In the genomic region with DNA sequence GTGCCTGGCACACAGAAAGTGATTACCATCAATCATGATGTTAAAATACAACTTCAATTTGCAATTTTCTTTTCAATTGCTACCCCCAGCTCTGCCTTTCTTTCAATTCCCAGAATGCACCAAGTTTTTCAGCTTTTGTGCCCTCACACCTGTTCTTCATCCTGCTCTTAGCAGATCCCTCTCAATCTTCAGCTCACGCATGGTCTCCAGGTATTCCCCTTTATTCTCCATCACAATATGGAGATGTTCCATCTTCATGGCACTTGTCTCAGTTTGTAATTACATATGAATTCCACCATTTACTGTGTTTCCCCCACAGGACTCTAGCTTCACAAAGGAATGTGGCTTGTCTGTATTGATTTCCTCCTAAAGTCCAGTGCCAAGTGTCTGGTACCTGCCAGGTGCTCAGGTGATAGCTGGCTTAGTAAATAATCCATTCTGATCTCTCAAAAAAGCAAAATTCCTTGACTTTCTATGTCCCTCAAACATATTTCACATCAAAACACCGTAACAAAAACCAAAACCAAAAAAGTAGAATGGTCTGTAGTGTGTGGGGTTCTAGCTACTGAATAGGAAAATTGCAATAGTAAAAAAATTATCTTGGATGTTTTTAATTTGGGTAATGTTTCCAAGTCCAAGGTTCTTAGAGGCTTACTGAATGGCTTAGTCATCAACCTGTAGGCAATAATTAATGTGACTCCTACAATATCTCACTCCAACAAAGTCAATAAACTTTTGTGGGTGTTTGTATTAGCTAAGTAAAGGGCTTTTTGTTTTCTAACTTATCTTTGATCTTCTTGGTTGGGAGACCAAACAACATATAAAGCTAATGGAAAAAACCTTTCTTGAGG, we compare ENCODE assay signal across 16 cellular contexts. TPM values are rescaled to one million over a fixed set of nuclear protein-coding genes. Genes with fewer than 3 reads are reported as not detected.
DNase-seq lines count a peak whose midpoint lies in the region; FAIRE-seq and TF ChIP-seq lines count a peak whose summit lies in the region.
"Had no signal": no experiment of that assay in that cellular context is flagged by ENCODE, and none has a peak within 500 bp of the region (broad histone marks: within the 10 kb centered on the region; RNA-seq: fewer than 3 reads in every experiment).

No MANE protein-coding gene starts in this region.

- H3K27me3 ChIP-seq in small intestine (ENCODE audit: control insufficient read depth in 2 of 2, insufficient read depth in 2 of 2, low read length in 2 of 2) (no peaks in the 10 kb centered on the region), esophagus muscularis mucosa (no peaks in the 10 kb centered on the region)

- TF ChIP-seq CTCF in HEK293 (tag by site-specific recombination; IDR thresholded peaks at IDR 0.05), result no peak
- no peak for TF ChIP-seq CTCF in esophagus muscularis mucosa (IDR thresholded peaks at IDR 0.05)

- 12 to 72% (median 32%) methylated on average over 2 of the region's 2 CpGs for WGBS in small intestine, 3 donors
- WGBS in esophagus muscularis mucosa, result 91% methylated on average over 2 of the region's 2 CpGs

- H3K4me1 ChIP-seq in HEK293 (ENCODE audit: control insufficient read depth, insufficient read depth, low read length), result peaks cover 10% of the 10 kb centered on the region
- H3K4me1 ChIP-seq in small intestine (ENCODE audit: control insufficient read depth in 2 of 2, insufficient read depth in 1 of 2, low read depth in 1 of 2, low read length in 1 of 2), result peaks cover 0 to 2% of the 10 kb centered on the region in 2 donors
- peaks cover 17 to 25% (median 17%) of the 10 kb centered on the region in 4 donors for H3K4me1 ChIP-seq in esophagus muscularis mucosa
- H3K4me1 ChIP-seq: BE2C had no signal

- H3K36me3 ChIP-seq in HEK293 (ENCODE audit: control insufficient read depth in 2 of 2, insufficient read depth in 1 of 2, low read length in 2 of 2) (no peaks in the 10 kb centered on the region), small intestine (ENCODE audit: control insufficient read depth in 2 of 2, insufficient read depth in 2 of 2, low read length in 2 of 2) (no peaks in the 10 kb centered on the region), esophagus muscularis mucosa (no peaks in the 10 kb centered on the region)
- H3K36me3 ChIP-seq: BE2C had no signal

- POLR2A ChIA-PET in HEK293 (lab: Yijun Ruan, JAX), result interaction anchor here (1.0 kb wide), 1 partner anchor 100 kb away, joined by 3 read pairs; no protein-coding TSS in a partner anchor
- POLR2A ChIA-PET in HEK293T (lab: Yijun Ruan, JAX), result no interaction called here

- DNase-seq in SW480 (ENCODE audit: low spot score), result peak; percentile 89
- DNase-seq in kidney glomerular epithelial cell (lab: John Stamatoyannopoulos, UW), result peak; percentile 65
- peak; percentile 82 for DNase-seq in small intestine
- DNase-seq in HEK293T (ENCODE audit: extremely low spot score), result no peak
- DNase-seq in esophagus muscularis mucosa (ENCODE audit: extremely low spot score), result no peak
- DNase-seq in NK-92 (lab: John Stamatoyannopoulos, UW; ENCODE audit: unreplicated experiment), result no peak
- DNase-seq: BE2C; CD8-positive, alpha-beta T cell; KG1; NCI-H1417; NCI-H1930; NCI-H2171 treated with DMSO at 0.1 percent for 48 hours; NCI-H82; SIG-M5 had no signal

- H3K4me3 ChIP-seq in HEK293 (ENCODE audit: low read depth, low read length) (no peak overlapping the region), small intestine (ENCODE audit: low read depth in 1 of 2, low read length in 2 of 2) (no peak overlapping the region), esophagus muscularis mucosa (no peak overlapping the region)

- H3K9me3 ChIP-seq in HEK293 (ENCODE audit: control insufficient read depth, insufficient read depth, low read depth, low read length), result no peaks in the 10 kb centered on the region
- no peaks in the 10 kb centered on the region for H3K9me3 ChIP-seq in small intestine (ENCODE audit: control insufficient read depth, low read depth)
- H3K9me3 ChIP-seq in esophagus muscularis mucosa, result no peaks in the 10 kb centered on the region
- H3K9me3 ChIP-seq: BE2C had no signal

- FAIRE-seq in small intestine (lab: Jason Lieb, UNC), result peak; percentile 47

- intact Hi-C loops in esophagus muscularis mucosa (cut with DNase I), result no loop called here

- CTCF ChIA-PET in HEK293 (lab: Yijun Ruan, JAX) (interaction anchor here (0.5 to 1.8 kb wide), 7 partner anchors 20 to 448 kb away, joined by 3 to 6 read pairs (median 4); no protein-coding TSS in a partner anchor), HEK293T (lab: Yijun Ruan, JAX) (interaction anchor here (0.6 kb wide), 1 partner anchor 39 kb away, joined by 3 read pairs; no protein-coding TSS in a partner anchor)

- TF ChIP-seq EP300 in esophagus muscularis mucosa (IDR thresholded peaks at IDR 0.05), result no peak

- H3K27ac ChIP-seq in HEK293 (ENCODE audit: extremely low read depth, low read depth, low read length) (no peak overlapping the region), small intestine (ENCODE audit: low read depth in 1 of 2, low read length in 1 of 2) (no peak overlapping the region), esophagus muscularis mucosa (replicated peaks in 1 of 4) (no peak overlapping the region)
- H3K27ac ChIP-seq: HL-60 had no signal

- no peak for TF ChIP-seq POLR2A in esophagus muscularis mucosa (IDR thresholded peaks at IDR 0.05; ENCODE audit: low read depth)

TF ChIP-seq in HEK293, 187 proteins besides CTCF, POLR2A, EP300 and RAD21 (continues in another document):
- TF ChIP-seq, protein P1, sequence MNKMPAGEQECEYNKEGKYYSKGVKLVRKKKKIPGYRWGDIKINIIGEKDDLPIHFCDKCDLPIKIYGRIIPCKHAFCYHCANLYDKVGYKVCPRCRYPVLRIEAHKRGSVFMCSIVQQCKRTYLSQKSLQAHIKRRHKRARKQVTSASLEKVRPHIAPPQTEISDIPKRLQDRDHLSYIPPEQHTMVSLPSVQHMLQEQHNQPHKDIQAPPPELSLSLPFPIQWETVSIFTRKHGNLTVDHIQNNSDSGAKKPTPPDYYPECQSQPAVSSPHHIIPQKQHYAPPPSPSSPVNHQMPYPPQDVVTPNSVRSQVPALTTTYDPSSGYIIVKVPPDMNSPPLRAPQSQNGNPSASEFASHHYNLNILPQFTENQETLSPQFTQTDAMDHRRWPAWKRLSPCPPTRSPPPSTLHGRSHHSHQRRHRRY (tag by site-specific recombination; IDR thresholded peaks at IDR 0.05), result no peak
- TF ChIP-seq, protein P2, sequence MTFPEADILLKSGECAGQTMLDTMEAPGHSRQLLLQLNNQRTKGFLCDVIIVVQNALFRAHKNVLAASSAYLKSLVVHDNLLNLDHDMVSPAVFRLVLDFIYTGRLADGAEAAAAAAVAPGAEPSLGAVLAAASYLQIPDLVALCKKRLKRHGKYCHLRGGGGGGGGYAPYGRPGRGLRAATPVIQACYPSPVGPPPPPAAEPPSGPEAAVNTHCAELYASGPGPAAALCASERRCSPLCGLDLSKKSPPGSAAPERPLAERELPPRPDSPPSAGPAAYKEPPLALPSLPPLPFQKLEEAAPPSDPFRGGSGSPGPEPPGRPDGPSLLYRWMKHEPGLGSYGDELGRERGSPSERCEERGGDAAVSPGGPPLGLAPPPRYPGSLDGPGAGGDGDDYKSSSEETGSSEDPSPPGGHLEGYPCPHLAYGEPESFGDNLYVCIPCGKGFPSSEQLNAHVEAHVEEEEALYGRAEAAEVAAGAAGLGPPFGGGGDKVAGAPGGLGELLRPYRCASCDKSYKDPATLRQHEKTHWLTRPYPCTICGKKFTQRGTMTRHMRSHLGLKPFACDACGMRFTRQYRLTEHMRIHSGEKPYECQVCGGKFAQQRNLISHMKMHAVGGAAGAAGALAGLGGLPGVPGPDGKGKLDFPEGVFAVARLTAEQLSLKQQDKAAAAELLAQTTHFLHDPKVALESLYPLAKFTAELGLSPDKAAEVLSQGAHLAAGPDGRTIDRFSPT (tag by site-specific recombination; IDR thresholded peaks at IDR 0.05), result no peak
- no peak for TF ChIP-seq SP2 (tag by site-specific recombination; IDR thresholded peaks at IDR 0.05)

TF ChIP-seq in HEK293T, 16 proteins besides CTCF, POLR2A, EP300 and RAD21:
- TF ChIP-seq LEF1 (IDR thresholded peaks at IDR 0.05; ENCODE audit: borderline replicate concordance), result no peak
- no peak for TF ChIP-seq CTBP1 (IDR thresholded peaks at IDR 0.05; ENCODE audit: borderline replicate concordance)
- no peak for TF ChIP-seq ARNT (IDR thresholded peaks at IDR 0.05)
- no peak for TF ChIP-seq ELF4 (IDR thresholded peaks at IDR 0.05)
- no peak for TF ChIP-seq FOXM1 (IDR thresholded peaks at IDR 0.05; ENCODE audit: borderline replicate concordance)
- TF ChIP-seq BHLHE40 (IDR thresholded peaks at IDR 0.05; ENCODE audit: borderline replicate concordance), result no peak

RNA-seq across cellular contexts. Expression of a gene that starts 2.9 kb away (rescaled TPM):
- 10 to 100 TPM; 13.3 to 16.2 (median 15.7) TPM for polyA plus RNA-seq in small intestine
- total RNA-seq in esophagus muscularis mucosa, result 10 to 100 TPM in 3 of 4 donors, 1 to 10 TPM in 1; 9.4 to 18.4 (median 13.5) TPM

Comparison
In these comparisons a context has a peak if more than half of its experiments do, and no peak if none do; other contexts are left out.
1. DNase-seq: peak in SW480 (single experiment), kidney glomerular epithelial cell (single experiment) and small intestine (single experiment); none in HEK293T (single experiment), esophagus muscularis mucosa (single experiment) and NK-92 (single experiment).